10 cellular contexts compared by ENCODE assay signal in the genomic region with DNA sequence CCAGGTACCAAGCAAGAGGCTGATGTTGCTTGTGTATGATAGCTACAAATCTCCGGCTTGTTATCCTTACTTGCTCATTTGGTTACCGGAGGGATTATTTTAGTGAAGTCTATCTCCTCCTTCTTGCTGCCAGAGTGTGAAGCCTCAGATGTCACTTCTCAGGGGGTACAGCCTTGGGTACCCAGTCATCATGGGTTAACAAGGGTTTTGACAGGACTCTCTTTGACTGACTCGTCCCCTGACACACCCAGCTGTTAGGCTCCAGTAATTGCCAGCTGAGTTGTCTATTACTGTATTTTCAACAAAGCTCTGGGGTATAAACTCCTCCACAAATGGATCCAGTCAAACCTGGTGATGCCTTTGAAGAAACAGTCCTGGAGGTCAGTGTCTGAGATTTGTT. TPM values are rescaled to one million over a fixed set of nuclear protein-coding genes. Genes with fewer than 3 reads are reported as not detected.
"Had no signal": no experiment of that assay in that cellular context is flagged by ENCODE, and none has a peak within 500 bp of the region (broad histone marks: within the 10 kb centered on the region; RNA-seq: fewer than 3 reads in every experiment).

No MANE protein-coding gene starts in this region.

- H3K36me3 Mint-ChIP-seq: natural killer cell treated with Interleukin-12 subunit alpha and Interleukin-12 subunit beta and Interleukin-15 and Interleukin-18, amount 100 ng/mL, for 72 hours had no signal

- H3K4me1 ChIP-seq: sigmoid colon, vagina had no signal

- DNase-seq: activated gamma-delta T cell; heart right ventricle; mucosa of descending colon; sigmoid colon; stimulated activated CD4-positive, alpha-beta T cell treated with anti-CD3 and anti-CD28 coated beads, Interleukin-2, amount 100 ng/mL, for 48 hours had no signal

- H3K36me3 ChIP-seq: heart right ventricle, sigmoid colon, vagina had no signal

- H3K9me3 Mint-ChIP-seq: natural killer cell treated with Interleukin-12 subunit alpha and Interleukin-12 subunit beta and Interleukin-15 and Interleukin-18, amount 100 ng/mL, for 72 hours had no signal

- H3K27ac ChIP-seq: heart right ventricle, sigmoid colon, vagina had no signal

- ATAC-seq: heart right ventricle; left lobe of liver; mucosa of descending colon; natural killer cell treated with Interleukin-12 subunit alpha and Interleukin-12 subunit beta and Interleukin-15 and Interleukin-18, amount 100 ng/mL, for 72 hours had no signal

- H3K9me3 ChIP-seq: heart right ventricle, mucosa of descending colon, sigmoid colon, vagina had no signal

- H3K4me3 ChIP-seq: heart right ventricle, mucosa of descending colon, sigmoid colon, vagina had no signal

- H3K27me3 ChIP-seq: sigmoid colon, vagina had no signal

- H3K4me3 Mint-ChIP-seq: natural killer cell treated with Interleukin-12 subunit alpha and Interleukin-12 subunit beta and Interleukin-15 and Interleukin-18, amount 100 ng/mL, for 72 hours had no signal

RNA-seq across cellular contexts. Expression of gene NPAS4, which starts 34.0 kb away (rescaled TPM):
- total RNA-seq: activated CD8-positive, alpha-beta memory T cell treated with anti-CD3 and anti-CD28 coated beads for 36 hours; cardiac septum; heart right ventricle; left lobe of liver; natural killer cell treated with Interleukin-12 subunit alpha and Interleukin-12 subunit beta and Interleukin-15 and Interleukin-18, amount 100 ng/mL, for 72 hours; vagina had no signal
